8 cellular contexts compared by ENCODE assay signal in genomic region chr16:84511180-84511800, GRCh38. TPM values are rescaled to one million over a fixed set of nuclear protein-coding genes. Genes with fewer than 3 reads are reported as not detected.
DNase-seq lines count a peak whose midpoint lies in the region; ATAC-seq and TF ChIP-seq lines count a peak whose summit lies in the region.

No MANE protein-coding gene starts in this region.

- H3K4me3 Mint-ChIP-seq in natural killer cell treated with Interleukin-12 subunit alpha and Interleukin-12 subunit beta and Interleukin-15 and Interleukin-18, amount 100 ng/mL, for 72 hours: no peak overlapping the region

- peak in 1 of 2 donors; percentile 46 for ATAC-seq in natural killer cell treated with Interleukin-12 subunit alpha and Interleukin-12 subunit beta and Interleukin-15 and Interleukin-18, amount 100 ng/mL, for 72 hours
- no peak for ATAC-seq in GM21423 (IDR thresholded peaks at IDR 0.05; ENCODE audit: unreplicated experiment)

- DNase-seq in DMS53 (lab: John Stamatoyannopoulos, UW) (peak; percentile 87), RKO (ENCODE audit: low spot score) (peak; percentile 85), activated T-helper 1 cell treated with Interleukin-2 at 50 U/mL for 16 hours (ENCODE audit: low read depth) (peak; percentile 71), fibroblast of mammary gland (ENCODE audit: low read depth) (peak; percentile 88)
- peak; percentile 75 for DNase-seq in natural killer cell treated with Interleukin-12 subunit alpha and Interleukin-12 subunit beta and Interleukin-15 and Interleukin-18, amount 100 ng/mL, for 72 hours (ENCODE audit: low spot score)
- DNase-seq in stimulated activated naive CD4-positive, alpha-beta T cell (lab: John Stamatoyannopoulos, UW): peak; percentile 56 to 89 (median 76)

- no peaks in the 10 kb centered on the region for H3K9me3 Mint-ChIP-seq in natural killer cell treated with Interleukin-12 subunit alpha and Interleukin-12 subunit beta and Interleukin-15 and Interleukin-18, amount 100 ng/mL, for 72 hours

- peaks cover 35 to 40% of the 10 kb centered on the region in 2 donors for H3K4me1 Mint-ChIP-seq in natural killer cell treated with Interleukin-12 subunit alpha and Interleukin-12 subunit beta and Interleukin-15 and Interleukin-18, amount 100 ng/mL, for 72 hours (ENCODE audit: low read depth in 2 of 2)

- TF ChIP-seq CTCF in LNCAP (IDR thresholded peaks at IDR 0.05) (peak; percentile 96), fibroblast of mammary gland (conservative IDR thresholded peaks at IDR 0.05; ENCODE audit: control insufficient read depth, insufficient read depth, low read depth, low read length) (peak; percentile 90)

- peak overlapping the region; percentile 33 for H3K4me3 ChIP-seq in fibroblast of mammary gland (ENCODE audit: control insufficient read depth, low read depth, low read length)

- H3K36me3 Mint-ChIP-seq in natural killer cell treated with Interleukin-12 subunit alpha and Interleukin-12 subunit beta and Interleukin-15 and Interleukin-18, amount 100 ng/mL, for 72 hours: no peaks in the 10 kb centered on the region

- H3K27ac Mint-ChIP-seq in natural killer cell treated with Interleukin-12 subunit alpha and Interleukin-12 subunit beta and Interleukin-15 and Interleukin-18, amount 100 ng/mL, for 72 hours: peak overlapping the region; percentile 12 to 31

- peaks cover 6 to 9% of the 10 kb centered on the region in 2 donors for H3K27me3 Mint-ChIP-seq in natural killer cell treated with Interleukin-12 subunit alpha and Interleukin-12 subunit beta and Interleukin-15 and Interleukin-18, amount 100 ng/mL, for 72 hours

RNA-seq across cellular contexts. Expression of gene MEAK7, which starts 6.8 kb away (rescaled TPM):
- 10 to 100 TPM in 1 of 2 donors, 1 to 10 TPM in 1; 9.4 to 10.0 TPM for total RNA-seq in natural killer cell treated with Interleukin-12 subunit alpha and Interleukin-12 subunit beta and Interleukin-15 and Interleukin-18, amount 100 ng/mL, for 72 hours
